12 cellular contexts compared by ENCODE assay signal in genomic region chr6:43970913-43971775, GRCh38.
A peak's percentile ranks its signal among the peaks of the same experiment; 100 is the strongest.
DNase-seq lines count a peak whose midpoint lies in the region; ATAC-seq and TF ChIP-seq lines count a peak whose summit lies in the region.
"Had no signal": no experiment of that assay in that cellular context is flagged by ENCODE, and none has a peak within 500 bp of the region (broad histone marks: within the 10 kb centered on the region; RNA-seq: fewer than 3 reads in every experiment).

No MANE protein-coding gene starts in this region.

- no peak overlapping the region for H3K27ac ChIP-seq in WERI-Rb-1
- peak overlapping the region in 4 of 12 donors; percentile 5 to 75 (median 68) for H3K27ac ChIP-seq in heart left ventricle
- H3K27ac ChIP-seq: neutrophil had no signal

- H3K27me3 ChIP-seq in WERI-Rb-1 (ENCODE audit: insufficient read depth, low read depth, severe bottlenecking), result no peaks in the 10 kb centered on the region
- H3K27me3 ChIP-seq in heart left ventricle, result no peaks in the 10 kb centered on the region

- peaks cover 7% of the 10 kb centered on the region; the same call in 1 of the 2 replicates for H3K36me3 Mint-ChIP-seq in HFFc6 (ENCODE audit: low read depth)

- ATAC-seq in heart left ventricle (peak in 1 of 4 donors; percentile 16), sciatic nerve (no peak), HG03520 (IDR thresholded peaks at IDR 0.05; ENCODE audit: unreplicated experiment) (no peak), HG03342 (IDR thresholded peaks at IDR 0.05; ENCODE audit: unreplicated experiment) (no peak)

- intact Hi-C loops in heart left ventricle (cut with DNase I) (no loop called here), sciatic nerve (cut with DNase I) (no loop called here)

- peak overlapping the region; percentile 86 for H3K27ac Mint-ChIP-seq in HFFc6

- peaks cover 6% of the 10 kb centered on the region for H3K27me3 Mint-ChIP-seq in HFFc6 (ENCODE audit: insufficient read depth)

- H3K36me3 ChIP-seq in WERI-Rb-1 (no peaks in the 10 kb centered on the region), heart left ventricle (no peaks in the 10 kb centered on the region)
- H3K36me3 ChIP-seq: neutrophil had no signal

- TF ChIP-seq POLR2A in heart left ventricle (IDR thresholded peaks at IDR 0.05), result no peak

- peaks cover 3% of the 10 kb centered on the region for H3K9me3 ChIP-seq in WERI-Rb-1 (ENCODE audit: severe bottlenecking)
- peaks cover 0 to 7% (median 0%) of the 10 kb centered on the region in 12 donors for H3K9me3 ChIP-seq in heart left ventricle
- H3K9me3 ChIP-seq: neutrophil had no signal

- no peak for DNase-seq in HFFc6
- DNase-seq in WERI-Rb-1, result peak; percentile 6
- peak in 4 of 5 donors; percentile 19 to 62 (median 44) for DNase-seq in heart left ventricle
- DNase-seq in sciatic nerve (ENCODE audit: low spot score), result peak; percentile 54
- no peak for DNase-seq in SIG-M5 (lab: John Stamatoyannopoulos, UW)
- DNase-seq: activated gamma-delta T cell; NCI-H446; RPMI8226; stimulated activated CD4-positive, alpha-beta T cell treated with anti-CD3 and anti-CD28 coated beads, Interleukin-2, amount 100 ng/mL, for 24 hours had no signal

- no peak overlapping the region for H3K4me3 Mint-ChIP-seq in HFFc6

- TF ChIP-seq CTCF in HFFc6 (IDR thresholded peaks at IDR 0.05) (no peak), WERI-Rb-1 (IDR thresholded peaks at IDR 0.05; ENCODE audit: low read depth, low read length) (no peak), heart left ventricle (IDR thresholded peaks at IDR 0.05) (no peak)

- H3K4me1 ChIP-seq in heart left ventricle, result peaks cover 0 to 27% (median 17%) of the 10 kb centered on the region in 12 donors

- H3K9me3 Mint-ChIP-seq in HFFc6, result no peaks in the 10 kb centered on the region

- H3K4me1 Mint-ChIP-seq in HFFc6 (ENCODE audit: low read depth), result peaks cover 48% of the 10 kb centered on the region

- 69 to 78% (median 75%) methylated on average over 8 of the region's 8 CpGs for WGBS in heart left ventricle, 4 donors

- H3K4me3 ChIP-seq in WERI-Rb-1 (ENCODE audit: low read depth, low read length) (no peak overlapping the region), heart left ventricle (no peak overlapping the region)

Comparison
In these comparisons a context has a peak if more than half of its experiments do, and no peak if none do; other contexts are left out.
1. DNase-seq: peak in WERI-Rb-1 (single experiment), heart left ventricle (4 of 5) and sciatic nerve (single experiment); none in HFFc6 (single experiment) and SIG-M5 (single experiment).